In genomic region chr20:8874437-8874836, GRCh38 we compare ENCODE assay signal across 1 cellular context.
TF ChIP-seq lines count a peak whose summit lies in the region.

No MANE protein-coding gene starts in this region.

TF ChIP-seq in K562, 482 proteins besides CTCF, POLR2A, EP300 and RAD21 (continued from another document):
- no peak for TF ChIP-seq PATZ1 (CRISPR knock-in tag; IDR thresholded peaks at IDR 0.05; ENCODE audit: borderline replicate concordance)
- TF ChIP-seq CCNT2 (IDR thresholded peaks at IDR 0.05; ENCODE audit: borderline replicate concordance, extremely low read depth, insufficient read length, low read depth, low read length): no peak
- TF ChIP-seq C11orf30 (IDR thresholded peaks at IDR 0.05; ENCODE audit: low read depth): peak; percentile 93
- no peak for TF ChIP-seq CREB3L1 (IDR thresholded peaks at IDR 0.05; ENCODE audit: borderline replicate concordance, low read depth)
- no peak for TF ChIP-seq EGR1 (conservative IDR thresholded peaks at IDR 0.05)
- TF ChIP-seq NFE2 (IDR thresholded peaks at IDR 0.05; ENCODE audit: low read depth): peak; percentile 75
- no peak for TF ChIP-seq MLX (CRISPR knock-in tag; conservative IDR thresholded peaks at IDR 0.05)
- no peak for TF ChIP-seq RBFOX2 (IDR thresholded peaks at IDR 0.05; ENCODE audit: low read depth, low read length)
- peak; percentile 67; the same call in 1 of the 2 replicates for TF ChIP-seq BACH1 (tag; IDR thresholded peaks at IDR 0.05)
- peak; percentile 98 for TF ChIP-seq ZNF316 (IDR thresholded peaks at IDR 0.05)
- peak; percentile 95 for TF ChIP-seq MAFF (IDR thresholded peaks at IDR 0.05; ENCODE audit: low read length)
- no peak for TF ChIP-seq ZNF146 (CRISPR knock-in tag; IDR thresholded peaks at IDR 0.05; ENCODE audit: unreplicated experiment)
- TF ChIP-seq ZBTB9 (CRISPR knock-in tag; IDR thresholded peaks at IDR 0.05): no peak
- TF ChIP-seq PHF21A (IDR thresholded peaks at IDR 0.05; ENCODE audit: borderline replicate concordance, low read depth): no peak
- TF ChIP-seq MAFK (IDR thresholded peaks at IDR 0.05; ENCODE audit: low read length): peak; percentile 94
- no peak for TF ChIP-seq GTF2F1 (IDR thresholded peaks at IDR 0.05; ENCODE audit: low read depth, low read length)
